Comparison of ENCODE assay signal across 11 cellular contexts in the genomic region with DNA sequence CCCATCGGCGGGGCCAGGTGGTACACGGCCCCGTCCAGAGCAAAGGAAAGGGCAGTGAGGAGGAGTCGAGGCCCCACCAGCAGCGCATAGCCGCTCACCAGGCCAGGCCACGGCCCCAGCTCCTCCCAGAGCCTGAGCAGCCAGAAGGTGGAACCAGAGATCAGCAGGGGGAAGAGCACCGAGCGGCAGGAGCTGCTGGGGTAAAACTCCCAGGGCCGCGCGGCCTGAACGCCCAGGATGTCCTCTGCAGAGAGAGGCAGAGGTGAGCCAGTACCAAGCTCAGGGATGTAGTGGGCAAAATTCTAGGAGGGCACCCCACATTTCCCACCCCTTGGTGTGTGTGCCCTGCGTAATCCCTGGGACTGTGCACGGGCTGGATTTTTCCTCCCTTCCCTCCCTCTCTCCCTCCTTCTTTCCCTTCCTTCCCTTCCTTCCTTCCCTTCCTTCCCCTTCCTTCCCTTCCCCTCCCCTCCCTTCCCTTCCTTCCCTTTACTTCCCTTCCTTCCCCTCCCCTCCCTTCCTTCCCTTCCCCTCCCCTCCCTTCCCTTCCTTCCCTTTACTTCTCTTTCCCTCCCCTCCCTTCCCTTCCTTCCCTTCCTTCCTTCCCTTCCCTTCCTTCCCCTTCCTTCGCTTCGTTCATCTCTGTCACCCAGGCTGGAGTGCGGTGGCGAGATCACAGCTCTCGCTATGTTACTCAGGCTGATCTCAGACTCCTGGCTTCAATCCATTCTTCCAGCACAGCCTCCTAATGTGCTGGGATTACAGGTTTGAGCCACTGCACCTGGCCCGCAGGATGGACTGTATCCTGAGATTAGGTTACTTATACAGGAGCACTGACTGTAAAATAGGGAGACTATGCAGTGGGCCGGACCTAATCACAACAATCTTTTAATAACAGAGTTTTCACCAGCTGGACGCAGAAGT. TPM values are rescaled to one million over a fixed set of nuclear protein-coding genes. Genes with fewer than 3 reads are reported as not detected.
DNase-seq lines count a peak whose midpoint lies in the region; TF ChIP-seq lines count a peak whose summit lies in the region.
"Had no signal": no experiment of that assay in that cellular context is flagged by ENCODE, and none has a peak within 500 bp of the region (broad histone marks: within the 10 kb centered on the region; RNA-seq: fewer than 3 reads in every experiment).

No MANE protein-coding gene starts in this region.

- H2AFZ ChIP-seq in neural progenitor cell (replicated peaks): no peak overlapping the region

- H3K9ac ChIP-seq in neural progenitor cell: no peak overlapping the region

- no peak overlapping the region for H3K4me3 Mint-ChIP-seq in neural progenitor cell

- intact Hi-C loops in A673 (cut with micrococcal nuclease; ENCODE audit: unreplicated experiment): loop anchor here (10.0 kb wide), 2 partner anchors 234 to 344 kb away; partner anchors contain the start of genes CEP19 and PIGX

- H3K27me3 ChIP-seq in neural progenitor cell (peaks cover 10% of the 10 kb centered on the region), A673 (replicated peaks; ENCODE audit: insufficient read depth, low read depth, low read length, poor library complexity) (no peaks in the 10 kb centered on the region)
- H3K27me3 ChIP-seq: adrenal gland had no signal

- no peaks in the 10 kb centered on the region for H3F3A ChIP-seq in neural progenitor cell (ENCODE audit: low read depth)

- in situ Hi-C loops in G401 (cut with HindIII; ENCODE audit: low sequenced_read_pairs): no loop called here

- peak; percentile 8 for TF ChIP-seq CTCF in NB4 (IDR thresholded peaks at IDR 0.05; ENCODE audit: low read depth, low read length)
- TF ChIP-seq CTCF in neural progenitor cell (IDR thresholded peaks at IDR 0.05): peak; percentile 19
- TF ChIP-seq CTCF in A673 (conservative IDR thresholded peaks at IDR 0.05; ENCODE audit: low read depth, low read length): no peak; the same call in 1 of the 2 replicates

- H3K9me3 ChIP-seq in neural progenitor cell (ENCODE audit: low read depth): no peaks in the 10 kb centered on the region
- no peaks in the 10 kb centered on the region for H3K9me3 ChIP-seq in A673 (ENCODE audit: low read depth, low read length, poor library complexity, severe bottlenecking)
- H3K9me3 ChIP-seq: adrenal gland had no signal

- peaks cover 6% of the 10 kb centered on the region for H3K36me3 Mint-ChIP-seq in neural progenitor cell

- H3K4me3 ChIP-seq in NB4 (ENCODE audit: low read depth, low read length): no peak overlapping the region
- no peak overlapping the region for H3K4me3 ChIP-seq in neural progenitor cell
- H3K4me3 ChIP-seq in A673 (ENCODE audit: low read depth, low read length, poor library complexity, severe bottlenecking): no peak overlapping the region
- H3K4me3 ChIP-seq: adrenal gland had no signal

- DNase-seq in G401 (ENCODE audit: low spot score) (peak; percentile 57), NB4 (ENCODE audit: low read depth) (peak; percentile 39), cerebellar cortex (ENCODE audit: low spot score) (peak; percentile 44), neural progenitor cell (ENCODE audit: low spot score) (peak; percentile 32), A673 (ENCODE audit: low spot score) (no peak), anterior cingulate cortex (lab: John Stamatoyannopoulos, UW) (no peak), H4 (ENCODE audit: low spot score) (no peak)
- DNase-seq: GF-D8, kidney glomerular epithelial cell, NCI-H226 had no signal

- H3K4me1 Mint-ChIP-seq in neural progenitor cell: peaks cover 18% of the 10 kb centered on the region

- H3K79me2 ChIP-seq in neural progenitor cell (ENCODE audit: low read depth): peaks cover 10% of the 10 kb centered on the region

- H3K27ac Mint-ChIP-seq in neural progenitor cell: peak overlapping the region; percentile 84

- CTCF ChIA-PET in A673 (lab: Charles Lee): no interaction called here

- BruUV-seq in A673 (replicated peaks; lab: Mats Ljungman, UMichigan): no TSS peak

- H3K4me2 ChIP-seq in neural progenitor cell: no peak overlapping the region

- peaks cover 1% of the 10 kb centered on the region for H4K20me1 ChIP-seq in neural progenitor cell (ENCODE audit: low read depth)

- H3K9me3 Mint-ChIP-seq in neural progenitor cell: no peaks in the 10 kb centered on the region

- POLR2A ChIA-PET in A673 (lab: Charles Lee; ENCODE audit: low non-redundant PET): no interaction called here

- H3K36me3 ChIP-seq in neural progenitor cell (no peaks in the 10 kb centered on the region), A673 (ENCODE audit: insufficient read depth, low read length, poor library complexity, severe bottlenecking) (no peaks in the 10 kb centered on the region)
- H3K36me3 ChIP-seq: adrenal gland had no signal

- peaks cover 5% of the 10 kb centered on the region for H3K4me1 ChIP-seq in neural progenitor cell
- peaks cover 2% of the 10 kb centered on the region for H3K4me1 ChIP-seq in A673 (ENCODE audit: insufficient read depth, low read length, poor library complexity, severe bottlenecking)

- H3K27ac ChIP-seq in neural progenitor cell (no peak overlapping the region), A673 (ENCODE audit: low read depth, low read length, poor library complexity, severe bottlenecking) (no peak overlapping the region)
- H3K27ac ChIP-seq: adrenal gland had no signal

- peaks cover 10% of the 10 kb centered on the region for H3K27me3 Mint-ChIP-seq in neural progenitor cell (ENCODE audit: insufficient read depth, low read depth)

- TF ChIP-seq POLR2A in NB4 (IDR thresholded peaks at IDR 0.05; ENCODE audit: extremely low read depth, insufficient read length): no peak

RNA-seq across cellular contexts. Expression of gene NCBP2, which starts 6.4 kb away (rescaled TPM):
- 33.1 and 34.6 TPM in 2 replicates for total RNA-seq in G401 (2014; rRNA removed; shearing (Covaris generic))
- 68.4 and 80.8 TPM in 2 replicates for total RNA-seq in neural progenitor cell (ENCODE audit: low replicate concordance)
- 87.6 and 93.7 TPM in 2 replicates for total RNA-seq in A673 (2021)
- total RNA-seq in H4 (2014; rRNA removed; shearing (Covaris generic)): 96.0 and 116 TPM in 2 replicates

RNA-seq across cellular contexts. Expression of gene PIGZ, which starts 19.9 kb away (rescaled TPM):
- not detected in 2 replicates for total RNA-seq in G401 (2014; rRNA removed; shearing (Covaris generic))
- total RNA-seq in neural progenitor cell (ENCODE audit: low replicate concordance): 1.2 TPM in 1 of 2 replicates, not detected in the other
- total RNA-seq in A673 (2021): 0.68 and 0.69 TPM in 2 replicates
- total RNA-seq in H4 (2014; rRNA removed; shearing (Covaris generic)): 0.89 and 1.7 TPM in 2 replicates

Comparison
In these comparisons a context has a peak if more than half of its experiments do, and no peak if none do; other contexts are left out.
1. DNase-seq: peak in G401 (single experiment), NB4 (single experiment), cerebellar cortex (single experiment) and neural progenitor cell (single experiment); none in A673 (single experiment), anterior cingulate cortex (0 of 58) and H4 (single experiment).